1 cellular context compared by ENCODE assay signal in the genomic region with DNA sequence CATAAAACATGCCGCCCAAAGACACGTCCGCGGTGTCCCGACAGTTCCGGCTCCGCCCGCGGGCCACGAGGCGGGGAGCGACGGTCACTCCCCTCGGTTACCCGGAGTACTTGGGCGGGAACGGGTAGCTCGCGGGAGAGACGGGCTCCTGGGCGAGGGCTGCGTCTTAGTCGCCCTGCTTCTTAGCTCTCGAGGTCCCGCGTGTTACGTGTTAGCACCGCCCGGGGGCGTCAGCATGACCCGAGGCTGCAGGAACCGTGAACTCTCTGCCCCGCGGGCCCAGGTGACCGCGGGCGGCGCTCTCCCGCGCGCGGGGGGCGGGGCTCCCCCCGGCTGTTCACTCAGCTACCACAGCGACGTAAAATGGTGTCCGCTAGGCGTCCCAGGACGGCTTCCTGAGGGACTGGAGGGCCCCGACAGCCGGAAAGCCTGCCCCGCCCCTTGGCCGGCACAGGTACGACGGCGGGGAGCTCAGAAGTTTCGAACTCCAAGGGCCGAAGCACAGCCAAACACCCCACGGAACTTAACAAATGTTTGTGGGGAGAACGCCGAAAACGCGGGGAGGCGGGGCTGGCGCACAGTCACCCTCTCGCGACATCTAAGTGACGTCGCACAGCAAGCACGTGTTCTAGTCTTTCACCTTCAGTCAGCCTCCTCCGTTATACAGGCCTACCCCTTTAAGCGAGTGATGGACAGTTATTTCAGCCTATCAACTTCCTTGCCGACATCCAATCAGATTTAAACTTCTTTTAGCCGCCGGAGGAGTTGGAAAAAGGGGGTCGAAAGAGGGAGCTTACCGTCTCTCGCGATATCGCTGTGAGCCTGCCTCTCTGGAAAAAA.
TF ChIP-seq lines count a peak whose summit lies in the region.

No MANE protein-coding gene starts in this region.

TF ChIP-seq in K562, 482 proteins besides CTCF, POLR2A, EP300 and RAD21 (continued from another document and continues in another):
- peak; percentile 65 for TF ChIP-seq SAP30 (IDR thresholded peaks at IDR 0.05; ENCODE audit: borderline replicate concordance, insufficient read depth, low read depth, low read length, poor library complexity, severe bottlenecking)
- peak; percentile 92; the same call in 1 of the 2 replicates for TF ChIP-seq ZNF282 (CRISPR knock-in tag; IDR thresholded peaks at IDR 0.05)
- peak; percentile 97 for TF ChIP-seq MYC (IDR thresholded peaks at IDR 0.05; ENCODE audit: low read depth, low read length)
- peak; percentile 46 for TF ChIP-seq MYC (CRISPR knock-in tag; IDR thresholded peaks at IDR 0.05; ENCODE audit: borderline replicate concordance, low read depth)
- no peak for TF ChIP-seq RAD51 (IDR thresholded peaks at IDR 0.05; ENCODE audit: borderline replicate concordance, low read depth)
- TF ChIP-seq CXXC5 (CRISPR knock-in tag; IDR thresholded peaks at IDR 0.05), result peak; percentile 98
- TF ChIP-seq, protein P1, sequence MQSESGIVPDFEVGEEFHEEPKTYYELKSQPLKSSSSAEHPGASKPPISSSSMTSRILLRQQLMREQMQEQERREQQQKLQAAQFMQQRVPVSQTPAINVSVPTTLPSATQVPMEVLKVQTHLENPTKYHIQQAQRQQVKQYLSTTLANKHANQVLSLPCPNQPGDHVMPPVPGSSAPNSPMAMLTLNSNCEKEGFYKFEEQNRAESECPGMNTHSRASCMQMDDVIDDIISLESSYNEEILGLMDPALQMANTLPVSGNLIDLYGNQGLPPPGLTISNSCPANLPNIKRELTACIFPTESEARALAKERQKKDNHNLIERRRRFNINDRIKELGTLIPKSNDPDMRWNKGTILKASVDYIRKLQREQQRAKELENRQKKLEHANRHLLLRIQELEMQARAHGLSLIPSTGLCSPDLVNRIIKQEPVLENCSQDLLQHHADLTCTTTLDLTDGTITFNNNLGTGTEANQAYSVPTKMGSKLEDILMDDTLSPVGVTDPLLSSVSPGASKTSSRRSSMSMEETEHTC (IDR thresholded peaks at IDR 0.05), result peak; percentile 23; the same call in 1 of the 2 replicates
- 0 out of 2 replicates have a peak, but pooled peaks have one; percentile 14 for TF ChIP-seq ZC3H4 (CRISPR knock-in tag; IDR thresholded peaks at IDR 0.05; ENCODE audit: borderline replicate concordance)
- peak; percentile 93 for TF ChIP-seq RNF2 (IDR thresholded peaks at IDR 0.05)
- TF ChIP-seq BMI1 (IDR thresholded peaks at IDR 0.05; ENCODE audit: low read length), result no peak
- peak; percentile 79 for TF ChIP-seq PRPF4 (IDR thresholded peaks at IDR 0.05; ENCODE audit: insufficient read depth, low read depth, low read length, poor library complexity, severe bottlenecking)
- TF ChIP-seq HCFC1 (IDR thresholded peaks at IDR 0.05; ENCODE audit: low read depth, low read length), result peak; percentile 66; the same call in 1 of the 2 replicates
- TF ChIP-seq DPF2 (IDR thresholded peaks at IDR 0.05), result peak; percentile 23; the same call in 1 of the 2 replicates
- TF ChIP-seq CEBPB (tag; IDR thresholded peaks at IDR 0.05), result no peak
- TF ChIP-seq ZNF175 (CRISPR knock-in tag; IDR thresholded peaks at IDR 0.05; ENCODE audit: low read depth), result peak; percentile 85; the same call in 1 of the 2 replicates
- TF ChIP-seq ZNF778 (CRISPR knock-in tag; IDR thresholded peaks at IDR 0.05), result no peak
- TF ChIP-seq BDP1 (IDR thresholded peaks at IDR 0.05; ENCODE audit: insufficient read depth, insufficient read length), result no peak
- peak; percentile 96 for TF ChIP-seq EP400 (IDR thresholded peaks at IDR 0.05)
- TF ChIP-seq NONO (IDR thresholded peaks at IDR 0.05; ENCODE audit: low read depth in 2 of 2, low read length in 1 of 2), result peak in 1 of 2 experiments; percentile 79; a peak in 3 of 4 replicates
- no peak for TF ChIP-seq ZNF436 (CRISPR knock-in tag; IDR thresholded peaks at IDR 0.05)
- peak; percentile 83 for TF ChIP-seq NEUROD1 (IDR thresholded peaks at IDR 0.05; ENCODE audit: borderline replicate concordance, low read depth, low read length, partially characterized antibody)
- peak; percentile 48 for TF ChIP-seq HNRNPLL (IDR thresholded peaks at IDR 0.05; ENCODE audit: low read depth, low read length, poor library complexity, severe bottlenecking)
- TF ChIP-seq BCLAF1 (IDR thresholded peaks at IDR 0.05; ENCODE audit: borderline replicate concordance in 1 of 2, control insufficient read depth in 1 of 2, low read depth in 2 of 2, low read length in 1 of 2), result peak in 1 of 2 experiments; percentile 56; a peak in 1 of 4 replicates
- TF ChIP-seq NBN (IDR thresholded peaks at IDR 0.05; ENCODE audit: low read depth), result peak; percentile 91
- peak; percentile 70; the same call in 1 of the 2 replicates for TF ChIP-seq MTA1 (IDR thresholded peaks at IDR 0.05; ENCODE audit: borderline replicate concordance)
- TF ChIP-seq PPARD (CRISPR knock-in tag; IDR thresholded peaks at IDR 0.05), result no peak
- no peak for TF ChIP-seq PRMT5 (CRISPR knock-in tag; IDR thresholded peaks at IDR 0.05)
- 0 out of 2 replicates have a peak, but pooled peaks have one; percentile 47 for TF ChIP-seq CBX1 (IDR thresholded peaks at IDR 0.05; ENCODE audit: low read depth)
- no peak for TF ChIP-seq ZSCAN32 (CRISPR knock-in tag; IDR thresholded peaks at IDR 0.05)
- TF ChIP-seq POLR2B (IDR thresholded peaks at IDR 0.05; ENCODE audit: low read depth, partially characterized antibody), result peak; percentile 76
- TF ChIP-seq MECOM (CRISPR knock-in tag; IDR thresholded peaks at IDR 0.05), result no peak
- no peak for TF ChIP-seq TAF15 (IDR thresholded peaks at IDR 0.05; ENCODE audit: low read depth, low read length)
- TF ChIP-seq ZNF77 (CRISPR knock-in tag; IDR thresholded peaks at IDR 0.05), result no peak
- no peak for TF ChIP-seq SRSF3 (IDR thresholded peaks at IDR 0.05; ENCODE audit: insufficient read depth, low read length)
- no peak for TF ChIP-seq NFXL1 (CRISPR knock-in tag; IDR thresholded peaks at IDR 0.05)
- TF ChIP-seq TBL1XR1 (IDR thresholded peaks at IDR 0.05; ENCODE audit: low read length in 2 of 2), result peak in 1 of 2 experiments; percentile 77; a peak in 3 of 4 replicates
- peak; percentile 40; the same call in 1 of the 2 replicates for TF ChIP-seq GATAD2A (IDR thresholded peaks at IDR 0.05)
- TF ChIP-seq ZNF507 (tag; conservative IDR thresholded peaks at IDR 0.05), result no peak
- peak; percentile 67 for TF ChIP-seq NFIC (IDR thresholded peaks at IDR 0.05)
- no peak for TF ChIP-seq SMARCC2 (IDR thresholded peaks at IDR 0.05; ENCODE audit: low read depth)
- peak; percentile 89 for TF ChIP-seq U2AF1 (optimal IDR thresholded peaks at IDR 0.05; ENCODE audit: low read depth, low read length)
- TF ChIP-seq ZNF57 (CRISPR knock-in tag; IDR thresholded peaks at IDR 0.05), result 0 out of 2 replicates have a peak, but pooled peaks have one; percentile 7
- peak; percentile 90 for TF ChIP-seq SMAD4 (CRISPR knock-in tag; conservative IDR thresholded peaks at IDR 0.05)
- peak; percentile 51; the same call in 1 of the 2 replicates for TF ChIP-seq ZNF740 (CRISPR knock-in tag; IDR thresholded peaks at IDR 0.05)
- TF ChIP-seq ZNF740 (tag; IDR thresholded peaks at IDR 0.05), result no peak; a peak in 1 of 4 replicates
- TF ChIP-seq POLR3A (IDR thresholded peaks at IDR 0.05; ENCODE audit: borderline replicate concordance, extremely low read depth, insufficient read depth, insufficient read length), result no peak
- TF ChIP-seq ZNF274 (IDR thresholded peaks at IDR 0.05; ENCODE audit: borderline replicate concordance, low read depth, low read length), result no peak
- TF ChIP-seq ZNF224 (CRISPR knock-in tag; IDR thresholded peaks at IDR 0.05), result no peak
- TF ChIP-seq, protein P2, sequence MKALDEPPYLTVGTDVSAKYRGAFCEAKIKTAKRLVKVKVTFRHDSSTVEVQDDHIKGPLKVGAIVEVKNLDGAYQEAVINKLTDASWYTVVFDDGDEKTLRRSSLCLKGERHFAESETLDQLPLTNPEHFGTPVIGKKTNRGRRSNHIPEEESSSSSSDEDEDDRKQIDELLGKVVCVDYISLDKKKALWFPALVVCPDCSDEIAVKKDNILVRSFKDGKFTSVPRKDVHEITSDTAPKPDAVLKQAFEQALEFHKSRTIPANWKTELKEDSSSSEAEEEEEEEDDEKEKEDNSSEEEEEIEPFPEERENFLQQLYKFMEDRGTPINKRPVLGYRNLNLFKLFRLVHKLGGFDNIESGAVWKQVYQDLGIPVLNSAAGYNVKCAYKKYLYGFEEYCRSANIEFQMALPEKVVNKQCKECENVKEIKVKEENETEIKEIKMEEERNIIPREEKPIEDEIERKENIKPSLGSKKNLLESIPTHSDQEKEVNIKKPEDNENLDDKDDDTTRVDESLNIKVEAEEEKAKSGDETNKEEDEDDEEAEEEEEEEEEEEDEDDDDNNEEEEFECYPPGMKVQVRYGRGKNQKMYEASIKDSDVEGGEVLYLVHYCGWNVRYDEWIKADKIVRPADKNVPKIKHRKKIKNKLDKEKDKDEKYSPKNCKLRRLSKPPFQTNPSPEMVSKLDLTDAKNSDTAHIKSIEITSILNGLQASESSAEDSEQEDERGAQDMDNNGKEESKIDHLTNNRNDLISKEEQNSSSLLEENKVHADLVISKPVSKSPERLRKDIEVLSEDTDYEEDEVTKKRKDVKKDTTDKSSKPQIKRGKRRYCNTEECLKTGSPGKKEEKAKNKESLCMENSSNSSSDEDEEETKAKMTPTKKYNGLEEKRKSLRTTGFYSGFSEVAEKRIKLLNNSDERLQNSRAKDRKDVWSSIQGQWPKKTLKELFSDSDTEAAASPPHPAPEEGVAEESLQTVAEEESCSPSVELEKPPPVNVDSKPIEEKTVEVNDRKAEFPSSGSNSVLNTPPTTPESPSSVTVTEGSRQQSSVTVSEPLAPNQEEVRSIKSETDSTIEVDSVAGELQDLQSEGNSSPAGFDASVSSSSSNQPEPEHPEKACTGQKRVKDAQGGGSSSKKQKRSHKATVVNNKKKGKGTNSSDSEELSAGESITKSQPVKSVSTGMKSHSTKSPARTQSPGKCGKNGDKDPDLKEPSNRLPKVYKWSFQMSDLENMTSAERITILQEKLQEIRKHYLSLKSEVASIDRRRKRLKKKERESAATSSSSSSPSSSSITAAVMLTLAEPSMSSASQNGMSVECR (CRISPR knock-in tag; IDR thresholded peaks at IDR 0.05), result peak; percentile 77
- TF ChIP-seq CBX5 (IDR thresholded peaks at IDR 0.05; ENCODE audit: borderline replicate concordance, low read depth), result peak; percentile 51; the same call in 1 of the 2 replicates
- peak; percentile 7; the same call in 1 of the 2 replicates for TF ChIP-seq CGGBP1 (CRISPR knock-in tag; IDR thresholded peaks at IDR 0.05)
- TF ChIP-seq SAFB (IDR thresholded peaks at IDR 0.05; ENCODE audit: borderline replicate concordance, low read depth, low read length), result peak; percentile 86; the same call in 1 of the 2 replicates
- peak; percentile 86 for TF ChIP-seq LCOR (CRISPR knock-in tag; IDR thresholded peaks at IDR 0.05)
- TF ChIP-seq ZFX (CRISPR knock-in tag; IDR thresholded peaks at IDR 0.05), result peak; percentile 89
- peak; percentile 89 for TF ChIP-seq KLF1 (tag; IDR thresholded peaks at IDR 0.05)
- TF ChIP-seq IRF2 (CRISPR knock-in tag; IDR thresholded peaks at IDR 0.05), result no peak
- peak; percentile 84 for TF ChIP-seq KAT2B (IDR thresholded peaks at IDR 0.05; ENCODE audit: low read depth, low read length)
- TF ChIP-seq PHF8 (IDR thresholded peaks at IDR 0.05; ENCODE audit: borderline replicate concordance, low read length), result peak; percentile 88; the same call in 1 of the 2 replicates
- TF ChIP-seq TSC22D4 (tag; IDR thresholded peaks at IDR 0.05), result no peak
- TF ChIP-seq, protein P3, sequence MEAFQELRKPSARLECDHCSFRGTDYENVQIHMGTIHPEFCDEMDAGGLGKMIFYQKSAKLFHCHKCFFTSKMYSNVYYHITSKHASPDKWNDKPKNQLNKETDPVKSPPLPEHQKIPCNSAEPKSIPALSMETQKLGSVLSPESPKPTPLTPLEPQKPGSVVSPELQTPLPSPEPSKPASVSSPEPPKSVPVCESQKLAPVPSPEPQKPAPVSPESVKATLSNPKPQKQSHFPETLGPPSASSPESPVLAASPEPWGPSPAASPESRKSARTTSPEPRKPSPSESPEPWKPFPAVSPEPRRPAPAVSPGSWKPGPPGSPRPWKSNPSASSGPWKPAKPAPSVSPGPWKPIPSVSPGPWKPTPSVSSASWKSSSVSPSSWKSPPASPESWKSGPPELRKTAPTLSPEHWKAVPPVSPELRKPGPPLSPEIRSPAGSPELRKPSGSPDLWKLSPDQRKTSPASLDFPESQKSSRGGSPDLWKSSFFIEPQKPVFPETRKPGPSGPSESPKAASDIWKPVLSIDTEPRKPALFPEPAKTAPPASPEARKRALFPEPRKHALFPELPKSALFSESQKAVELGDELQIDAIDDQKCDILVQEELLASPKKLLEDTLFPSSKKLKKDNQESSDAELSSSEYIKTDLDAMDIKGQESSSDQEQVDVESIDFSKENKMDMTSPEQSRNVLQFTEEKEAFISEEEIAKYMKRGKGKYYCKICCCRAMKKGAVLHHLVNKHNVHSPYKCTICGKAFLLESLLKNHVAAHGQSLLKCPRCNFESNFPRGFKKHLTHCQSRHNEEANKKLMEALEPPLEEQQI (IDR thresholded peaks at IDR 0.05), result 0 out of 2 replicates have a peak, but pooled peaks have one; percentile 48
- peak; percentile 91 for TF ChIP-seq SUPT5H (IDR thresholded peaks at IDR 0.05)
